23 cellular contexts compared by ENCODE assay signal in genomic region chr1:44828003-44828651, GRCh38. TPM values are rescaled to one million over a fixed set of nuclear protein-coding genes. Genes with fewer than 3 reads are reported as not detected.
DNase-seq lines count a peak whose midpoint lies in the region; ATAC-seq, FAIRE-seq and TF ChIP-seq lines count a peak whose summit lies in the region.
"Had no signal": no experiment of that assay in that cellular context is flagged by ENCODE, and none has a peak within 500 bp of the region (broad histone marks: within the 10 kb centered on the region; RNA-seq: fewer than 3 reads in every experiment).

No MANE protein-coding gene starts in this region.

- H3K9ac ChIP-seq in IMR-90 (ENCODE audit: low read depth, low read length), result no peak overlapping the region
- no peak overlapping the region for H3K9ac ChIP-seq in HepG2 (ENCODE audit: insufficient read depth, low read depth, low read length)
- no peak overlapping the region for H3K9ac ChIP-seq in smooth muscle cell (ENCODE audit: low read depth)

- in situ Hi-C loops in IMR-90 (cut with MboI; ENCODE audit: low sequenced_read_pairs) (no loop called here), HepG2 (cut with HindIII; ENCODE audit: extremely low pct_ligation_motif_present, low pct_unique_long_range_greater_than_20kb) (loop anchor here (5.0 to 25.0 kb wide), 2 partner anchors 36 to 184 kb away; partner anchors contain the start of genes HECTD3 and UROD)

- H3K9me3 ChIP-seq in IMR-90 (ENCODE audit: control insufficient read depth, insufficient read depth, low read length) (no peaks in the 10 kb centered on the region), HepG2 (ENCODE audit: low read length) (no peaks in the 10 kb centered on the region), smooth muscle cell (replicated peaks; ENCODE audit: low read depth) (no peaks in the 10 kb centered on the region)

- no peak overlapping the region for H3K14ac ChIP-seq in IMR-90 (replicated peaks; ENCODE audit: low read depth, low read length)

- CTCF ChIA-PET in IMR-90 (lab: Yijun Ruan, JAX), result no interaction called here
- CTCF ChIA-PET in HepG2 (lab: Yijun Ruan, JAX; ENCODE audit: low intra/inter-chr PET ratio, low total read pairs), result interaction anchor here (1.2 kb wide), 1 partner anchor 8 kb away, joined by 4 read pairs; no protein-coding TSS in a partner anchor

- H3K36me3 ChIP-seq in IMR-90 (ENCODE audit: control insufficient read depth, insufficient read depth, low read length) (no peaks in the 10 kb centered on the region), HepG2 (replicated peaks in 1 of 2; ENCODE audit: control insufficient read depth in 1 of 2, insufficient read depth in 2 of 2, low read length in 2 of 2) (no peaks in the 10 kb centered on the region), smooth muscle cell (ENCODE audit: low read depth) (no peaks in the 10 kb centered on the region)

- H2AFZ ChIP-seq in IMR-90 (replicated peaks; ENCODE audit: low read length, poor library complexity), result no peak overlapping the region
- no peak overlapping the region for H2AFZ ChIP-seq in HepG2 (ENCODE audit: low read length)
- H2AFZ ChIP-seq in smooth muscle cell (ENCODE audit: low read depth), result no peak overlapping the region

- H2BK20ac ChIP-seq in IMR-90 (ENCODE audit: low read depth, low read length), result no peak overlapping the region

- H2AK5ac ChIP-seq in IMR-90 (ENCODE audit: low read depth, low read length), result peak overlapping the region; percentile 16; the same call in 1 of the 2 replicates

- H3K23ac ChIP-seq in IMR-90 (ENCODE audit: low read depth, low read length), result no peak overlapping the region

- no peaks in the 10 kb centered on the region for H3F3A ChIP-seq in smooth muscle cell (ENCODE audit: low read depth)

- H3K4me3 ChIP-seq in IMR-90 (ENCODE audit: insufficient read depth, low read depth, low read length) (no peak overlapping the region), HepG2 (replicated peaks in 1 of 3; ENCODE audit: insufficient read depth in 1 of 3, low read depth in 2 of 3, low read length in 3 of 3) (no peak overlapping the region; a peak in 1 of 6 replicates), smooth muscle cell (no peak overlapping the region)

- H2BK15ac ChIP-seq in IMR-90 (ENCODE audit: low read depth, low read length), result no peak overlapping the region

- H3K4me2 ChIP-seq in IMR-90 (ENCODE audit: low read depth, low read length) (no peak overlapping the region), HepG2 (ENCODE audit: low read depth, low read length) (peak overlapping the region; percentile 98; the same call in 1 of the 2 replicates), smooth muscle cell (no peak overlapping the region)

- no peak overlapping the region for H4K5ac ChIP-seq in IMR-90 (ENCODE audit: low read depth, low read length)

- dilution Hi-C loops in IMR-90 (cut with HindIII; ENCODE audit: low sequenced_read_pairs, unreplicated experiment), result no loop called here

- no peaks in the 10 kb centered on the region for H3K36me3 Mint-ChIP-seq in dendritic cell treated with granulocyte-macrophage colony-stimulating factor and Interleukin-4, amounts not matched to agents 40 ng/mL and 50 ng/mL, for 4 days (ENCODE audit: low read depth)
- H3K36me3 Mint-ChIP-seq: CD4-positive, CD25-positive, alpha-beta regulatory T cell had no signal

- no peak overlapping the region for H3K56ac ChIP-seq in IMR-90 (ENCODE audit: extremely low read depth, insufficient read depth, low read length)

- H3K27ac ChIP-seq in IMR-90 (ENCODE audit: insufficient read depth, low read length), result no peak overlapping the region
- H3K27ac ChIP-seq in HepG2 (ENCODE audit: extremely low read length, insufficient read depth, low read length), result no peak overlapping the region
- H3K27ac ChIP-seq in smooth muscle cell (ENCODE audit: low read depth), result no peak overlapping the region
- H3K27ac ChIP-seq: RWPE1 had no signal

- H2BK5ac ChIP-seq in IMR-90 (ENCODE audit: low read depth, low read length, poor library complexity, severe bottlenecking), result no peak overlapping the region

- H3K9me3 Mint-ChIP-seq in dendritic cell treated with granulocyte-macrophage colony-stimulating factor and Interleukin-4, amounts not matched to agents 40 ng/mL and 50 ng/mL, for 4 days, result no peaks in the 10 kb centered on the region
- H3K9me3 Mint-ChIP-seq: CD4-positive, CD25-positive, alpha-beta regulatory T cell had no signal

- H4K91ac ChIP-seq in IMR-90 (ENCODE audit: insufficient read depth, low read depth, low read length), result no peak overlapping the region

- ATAC-seq in IMR-90 (ENCODE audit: low read depth), result no peak
- no peak for ATAC-seq in HepG2

- H3K79me2 ChIP-seq in HepG2 (ENCODE audit: insufficient read depth, low read length) (no peaks in the 10 kb centered on the region), smooth muscle cell (ENCODE audit: low read depth) (no peaks in the 10 kb centered on the region)

- POLR2A ChIA-PET in IMR-90 (lab: Charles Lee; ENCODE audit: unreplicated experiment) (no interaction called here), HepG2 (lab: Yijun Ruan, JAX) (interaction anchor here (0.7 to 11.3 kb wide), 13 partner anchors 10 to 512 kb away, joined by 3 to 570 read pairs (median 13); partner anchors contain the start of genes BEST4, BTBD19, DYNLT4 and HECTD3)

- no peak overlapping the region for H3K4me3 Mint-ChIP-seq in dendritic cell treated with granulocyte-macrophage colony-stimulating factor and Interleukin-4, amounts not matched to agents 40 ng/mL and 50 ng/mL, for 4 days
- H3K4me3 Mint-ChIP-seq: CD4-positive, CD25-positive, alpha-beta regulatory T cell; HFFc6 had no signal

- H3K18ac ChIP-seq in IMR-90 (ENCODE audit: low read depth, low read length), result no peak overlapping the region

- no peaks in the 10 kb centered on the region for H3K9me1 ChIP-seq in IMR-90 (ENCODE audit: insufficient read depth, low read length)

- TF ChIP-seq EP300 in HepG2 (IDR thresholded peaks at IDR 0.05; ENCODE audit: low read depth in 2 of 2, low read length in 2 of 2), result no peak
- no peak for TF ChIP-seq EP300 in HepG2 (CRISPR knock-in tag; IDR thresholded peaks at IDR 0.05; ENCODE audit: borderline replicate concordance)

- FAIRE-seq in HepG2 (lab: Jason Lieb, UNC), result no peak
- FAIRE-seq: GM19239 had no signal

- H3K4me1 ChIP-seq in IMR-90 (ENCODE audit: control insufficient read depth, insufficient read depth, low read length) (no peaks in the 10 kb centered on the region), HepG2 (ENCODE audit: insufficient read depth, low read length) (peaks cover 69% of the 10 kb centered on the region), smooth muscle cell (ENCODE audit: low read depth) (no peaks in the 10 kb centered on the region)

- H3K27me3 Mint-ChIP-seq in dendritic cell treated with granulocyte-macrophage colony-stimulating factor and Interleukin-4, amounts not matched to agents 40 ng/mL and 50 ng/mL, for 4 days, result peaks cover 1% of the 10 kb centered on the region
- H3K27me3 Mint-ChIP-seq: CD4-positive, CD25-positive, alpha-beta regulatory T cell had no signal

- TF ChIP-seq RAD21 in IMR-90 (IDR thresholded peaks at IDR 0.05; ENCODE audit: low read length) (no peak), HepG2 (CRISPR knock-in tag; IDR thresholded peaks at IDR 0.05) (no peak)

- no peak overlapping the region for H3K4ac ChIP-seq in IMR-90 (ENCODE audit: low read depth, low read length)

- peak overlapping the region; percentile 42 for H2AK9ac ChIP-seq in IMR-90 (replicated peaks; ENCODE audit: low read depth, low read length, poor library complexity)

- peak overlapping the region; percentile 93 for H3K27ac Mint-ChIP-seq in dendritic cell treated with granulocyte-macrophage colony-stimulating factor and Interleukin-4, amounts not matched to agents 40 ng/mL and 50 ng/mL, for 4 days
- H3K27ac Mint-ChIP-seq: CD4-positive, CD25-positive, alpha-beta regulatory T cell; HFFc6 had no signal

- H3K27me3 ChIP-seq in IMR-90 (ENCODE audit: control insufficient read depth, insufficient read depth, low read length) (no peaks in the 10 kb centered on the region), HepG2 (ENCODE audit: control insufficient read depth in 1 of 2, insufficient read depth in 2 of 2, low read length in 2 of 2) (peaks cover 0 to 16% of the 10 kb centered on the region in 2 experiments; a peak in 1 of 5 replicates), smooth muscle cell (ENCODE audit: low read depth) (no peaks in the 10 kb centered on the region)

- intact Hi-C loops in IMR-90 (cut with micrococcal nuclease) (no loop called here), HepG2 (cut with micrococcal nuclease; ENCODE audit: unreplicated experiment) (loop anchor here (10.0 kb wide), 1 partner anchor 477 kb away; no protein-coding TSS in a partner anchor), posterior vena cava (cut with DNase I) (no loop called here)
- intact Hi-C loops in dendritic cell treated with granulocyte-macrophage colony-stimulating factor and Interleukin-4, amounts not matched to agents 40 ng/mL and 50 ng/mL, for 4 days (cut with micrococcal nuclease), result no loop called here

- DNase-seq in IMR-90 (no peak), HepG2 (ENCODE audit: low spot score) (no peak), posterior vena cava (ENCODE audit: low spot score) (peak; percentile 72), putamen (ENCODE audit: low spot score) (no peak), smooth muscle cell (lab: John Stamatoyannopoulos, UW; ENCODE audit: unreplicated experiment) (no peak), T-helper 2 cell (no peak), NCI-H1048 (lab: John Stamatoyannopoulos, UW) (no peak)
- DNase-seq: CD4-positive, CD25-positive, alpha-beta regulatory T cell; DMS79; HFFc6; KBM-7; MM.1S; NCI-H1092; NCI-H146; NCI-H2029; NCI-H2227 treated with DMSO at 0.1 percent for 48 hours; NCI-H510A; SIG-M5 had no signal

- no peak overlapping the region for H2BK120ac ChIP-seq in IMR-90 (ENCODE audit: low read depth, low read length)

- no peaks in the 10 kb centered on the region for H3K79me1 ChIP-seq in IMR-90 (ENCODE audit: low read depth in 1 of 2, low read length in 2 of 2)

- peaks cover 79% of the 10 kb centered on the region for H3K4me1 Mint-ChIP-seq in dendritic cell treated with granulocyte-macrophage colony-stimulating factor and Interleukin-4, amounts not matched to agents 40 ng/mL and 50 ng/mL, for 4 days (ENCODE audit: low read depth)
- H3K4me1 Mint-ChIP-seq: CD4-positive, CD25-positive, alpha-beta regulatory T cell had no signal

- WGBS in IMR-90 (ENCODE audit: extremely low coverage in 2 of 2, insufficient read length in 1 of 2), 2 experiments, result 96% methylated on average over 5 of the region's 21 CpGs; no CpG with 5 or more reads in 1 of the 2 experiments
- WGBS in HepG2 (ENCODE audit: low lambda C conversion rate), result 91% methylated on average over 21 of the region's 21 CpGs
- WGBS in smooth muscle cell (ENCODE audit: low lambda C conversion rate), result 96% methylated on average over 21 of the region's 21 CpGs

- H4K8ac ChIP-seq in IMR-90 (ENCODE audit: low read depth in 2 of 2, low read length in 2 of 2), result no peak overlapping the region

- TF ChIP-seq CTCF in IMR-90 (conservative IDR thresholded peaks at IDR 0.05; ENCODE audit: low read depth, low read length) (no peak), HepG2 (CRISPR knock-in tag; IDR thresholded peaks at IDR 0.05) (no peak), smooth muscle cell (IDR thresholded peaks at IDR 0.05; ENCODE audit: borderline replicate concordance, insufficient read depth, poor library complexity, severe bottlenecking) (no peak)

- no peaks in the 10 kb centered on the region for H4K20me1 ChIP-seq in IMR-90 (ENCODE audit: insufficient read depth, low read length)
- no peaks in the 10 kb centered on the region for H4K20me1 ChIP-seq in HepG2 (ENCODE audit: insufficient read depth, low read length)
- no peaks in the 10 kb centered on the region for H4K20me1 ChIP-seq in smooth muscle cell (ENCODE audit: low read depth)

- TF ChIP-seq POLR2A in IMR-90 (IDR thresholded peaks at IDR 0.05; ENCODE audit: low read depth, low read length), result no peak
- TF ChIP-seq POLR2A in HepG2 (IDR thresholded peaks at IDR 0.05; ENCODE audit: insufficient read depth in 1 of 2, low read depth in 2 of 2, low read length in 2 of 2), result no peak

- no TSS peak for BruUV-seq in IMR-90 (replicated peaks; lab: Mats Ljungman, UMichigan)
- no TSS peak for BruUV-seq in HepG2 (replicated peaks; lab: Mats Ljungman, UMichigan)

RNA-seq across cellular contexts. Expression of gene PTCH2, which starts 14.9 kb away (rescaled TPM):
- total RNA-seq in IMR-90 (2012; rRNA removed), result under 0.01 TPM in 2 replicates
- 0.56 and 0.66 TPM in 2 replicates for polyA plus RNA-seq in IMR-90 (2012; rRNA removed)
- polyA plus RNA-seq in IMR-90 (2012; cell fraction: cytosol; rRNA removed), result 0.36 and 0.60 TPM in 2 replicates
- polyA plus RNA-seq in IMR-90 (2012; cell fraction: nucleus; rRNA removed; ENCODE audit: low replicate concordance), result 4.1 and 8.2 TPM in 2 replicates
- total RNA-seq in HepG2 (2016; rRNA removed; fragmentation: Illumina TruSeq; extraction: Trizol), result 0.18 and 0.60 TPM in 2 replicates
- total RNA-seq in HepG2 (2016; cell fraction: cytosol; rRNA removed; fragmentation: Illumina TruSeq; extraction: Trizol; ENCODE audit: low read depth), result 1.0 and 1.3 TPM in 2 replicates
- 0.36 and 0.52 TPM in 2 replicates for total RNA-seq in HepG2 (2016; cell fraction: insoluble cytoplasmic fraction; rRNA removed; fragmentation: Illumina TruSeq; extraction: Trizol)
- total RNA-seq in HepG2 (2016; cell fraction: membrane; rRNA removed; fragmentation: Illumina TruSeq; extraction: Trizol), result 0.45 and 0.46 TPM in 2 replicates
- total RNA-seq in HepG2 (2016; cell fraction: nucleus; rRNA removed; fragmentation: Illumina TruSeq; extraction: Trizol), result 1.3 and 2.2 TPM in 2 replicates
- 1.5 and 1.7 TPM in 2 replicates for polyA plus RNA-seq in HepG2 (2011; rRNA removed)
- 0.90 and 1.3 TPM in 2 replicates for polyA plus RNA-seq in HepG2 (2011; cell fraction: cytosol; rRNA removed)
- polyA plus RNA-seq in HepG2 (2011; cell fraction: nucleus; rRNA removed), result 5.9 and 6.6 TPM in 2 replicates
- polyA plus RNA-seq in HepG2 (2012), result 1.0 and 1.1 TPM in 2 replicates
- polyA plus RNA-seq in HepG2 (2016; cell fraction: cytosol; fragmentation: Illumina TruSeq; extraction: Trizol; ENCODE audit: low read depth), result 0.27 and 0.43 TPM in 2 replicates
- 0.28 and 0.33 TPM in 2 replicates for polyA plus RNA-seq in HepG2 (2016; cell fraction: insoluble cytoplasmic fraction; fragmentation: Illumina TruSeq; extraction: Trizol; ENCODE audit: low read depth)
- 0.42 and 0.57 TPM in 2 replicates for polyA plus RNA-seq in HepG2 (2016; cell fraction: membrane; fragmentation: Illumina TruSeq; extraction: Trizol; ENCODE audit: low read depth)
- 2.9 and 3.2 TPM in 2 replicates for polyA plus RNA-seq in HepG2 (2016; cell fraction: nucleus; fragmentation: Illumina TruSeq; extraction: Trizol; ENCODE audit: insufficient read depth, low read depth)
- 0.26 and 1.5 TPM in 2 replicates for polyA minus RNA-seq in HepG2 (2011; rRNA and poly(A)+ RNA removed; ENCODE audit: low replicate concordance)
- polyA minus RNA-seq in HepG2 (2011; cell fraction: cytosol; rRNA and poly(A)+ RNA removed), result 2.2 and 2.5 TPM in 2 replicates
- 1.2 and 1.3 TPM in 2 replicates for polyA minus RNA-seq in HepG2 (2011; cell fraction: nucleus; rRNA and poly(A)+ RNA removed)
- total RNA-seq in posterior vena cava, result 1 to 10 TPM; 1.6 to 2.1 TPM
- total RNA-seq in smooth muscle cell, result 0.22 TPM in 1 of 2 replicates, not detected in the other
- polyA plus RNA-seq in smooth muscle cell, result 0.43 and 2.0 TPM in 2 replicates

RNA-seq across cellular contexts. Expression of gene BTBD19, which starts 19.8 kb away (rescaled TPM):
- 0.56 and 0.90 TPM in 2 replicates for total RNA-seq in IMR-90 (2012; rRNA removed)
- polyA plus RNA-seq in IMR-90 (2012; rRNA removed), result 16.0 and 17.2 TPM in 2 replicates
- 10.6 and 11.1 TPM in 2 replicates for polyA plus RNA-seq in IMR-90 (2012; cell fraction: cytosol; rRNA removed)
- 141 and 200 TPM in 2 replicates for polyA plus RNA-seq in IMR-90 (2012; cell fraction: nucleus; rRNA removed; ENCODE audit: low replicate concordance)
- total RNA-seq in HepG2 (2016; rRNA removed; fragmentation: Illumina TruSeq; extraction: Trizol), result 1.0 and 2.7 TPM in 2 replicates
- total RNA-seq in HepG2 (2016; cell fraction: cytosol; rRNA removed; fragmentation: Illumina TruSeq; extraction: Trizol; ENCODE audit: low read depth), result 0.51 and 0.97 TPM in 2 replicates
- total RNA-seq in HepG2 (2016; cell fraction: insoluble cytoplasmic fraction; rRNA removed; fragmentation: Illumina TruSeq; extraction: Trizol), result 0.62 and 3.0 TPM in 2 replicates
- total RNA-seq in HepG2 (2016; cell fraction: membrane; rRNA removed; fragmentation: Illumina TruSeq; extraction: Trizol), result 0.87 and 1.1 TPM in 2 replicates
- 3.1 and 5.3 TPM in 2 replicates for total RNA-seq in HepG2 (2016; cell fraction: nucleus; rRNA removed; fragmentation: Illumina TruSeq; extraction: Trizol)
- polyA plus RNA-seq in HepG2 (2011; rRNA removed), result 6.7 and 8.8 TPM in 2 replicates
- polyA plus RNA-seq in HepG2 (2011; cell fraction: cytosol; rRNA removed), result 1.8 and 2.0 TPM in 2 replicates
- 38.3 and 42.2 TPM in 2 replicates for polyA plus RNA-seq in HepG2 (2011; cell fraction: nucleus; rRNA removed)
- 2.6 and 2.7 TPM in 2 replicates for polyA plus RNA-seq in HepG2 (2012)
- 0.37 and 0.49 TPM in 2 replicates for polyA plus RNA-seq in HepG2 (2016; cell fraction: cytosol; fragmentation: Illumina TruSeq; extraction: Trizol; ENCODE audit: low read depth)
- polyA plus RNA-seq in HepG2 (2016; cell fraction: insoluble cytoplasmic fraction; fragmentation: Illumina TruSeq; extraction: Trizol; ENCODE audit: low read depth), result 0.70 and 1.9 TPM in 2 replicates
- 0.30 and 0.79 TPM in 2 replicates for polyA plus RNA-seq in HepG2 (2016; cell fraction: membrane; fragmentation: Illumina TruSeq; extraction: Trizol; ENCODE audit: low read depth)
- polyA plus RNA-seq in HepG2 (2016; cell fraction: nucleus; fragmentation: Illumina TruSeq; extraction: Trizol; ENCODE audit: insufficient read depth, low read depth), result 10.8 and 15.7 TPM in 2 replicates
- polyA minus RNA-seq in HepG2 (2011; rRNA and poly(A)+ RNA removed; ENCODE audit: low replicate concordance), result 1.2 and 11.3 TPM in 2 replicates
- polyA minus RNA-seq in HepG2 (2011; cell fraction: cytosol; rRNA and poly(A)+ RNA removed), result 1.8 and 2.0 TPM in 2 replicates
- polyA minus RNA-seq in HepG2 (2011; cell fraction: nucleus; rRNA and poly(A)+ RNA removed), result 12.0 and 16.5 TPM in 2 replicates
- 10 to 100 TPM; 13.5 to 22.2 TPM for total RNA-seq in posterior vena cava
- 9.5 and 11.9 TPM in 2 replicates for total RNA-seq in smooth muscle cell
- polyA plus RNA-seq in smooth muscle cell, result 11.0 and 27.4 TPM in 2 replicates

RNA-seq across cellular contexts. Expression of gene DYNLT4, which starts 21.0 kb away (rescaled TPM):
- total RNA-seq in IMR-90 (2012; rRNA removed) (0.56 TPM in 1 of 2 replicates, not detected in the other), HepG2 (2016; rRNA removed; fragmentation: Illumina TruSeq; extraction: Trizol) (0.77 TPM in 1 of 2 replicates, not detected in the other), posterior vena cava (not detected), smooth muscle cell (1.1 and 2.0 TPM in 2 replicates)
- polyA plus RNA-seq in IMR-90 (2012; rRNA removed) (not detected in 2 replicates), HepG2 (2011; rRNA removed) (not detected in 2 replicates), smooth muscle cell (1.6 and 5.8 TPM in 2 replicates)
- polyA plus RNA-seq in IMR-90 (2012; cell fraction: cytosol; rRNA removed), result 0.08 and 0.25 TPM in 2 replicates
- 0.34 TPM in 1 of 2 replicates, not detected in the other for polyA plus RNA-seq in IMR-90 (2012; cell fraction: nucleus; rRNA removed; ENCODE audit: low replicate concordance)
- 0.91 and 2.1 TPM in 2 replicates for total RNA-seq in HepG2 (2016; cell fraction: cytosol; rRNA removed; fragmentation: Illumina TruSeq; extraction: Trizol; ENCODE audit: low read depth)
- 0.93 TPM in 1 of 2 replicates, not detected in the other for total RNA-seq in HepG2 (2016; cell fraction: insoluble cytoplasmic fraction; rRNA removed; fragmentation: Illumina TruSeq; extraction: Trizol)
- total RNA-seq in HepG2 (2016; cell fraction: membrane; rRNA removed; fragmentation: Illumina TruSeq; extraction: Trizol), result 2.0 and 2.1 TPM in 2 replicates
- total RNA-seq in HepG2 (2016; cell fraction: nucleus; rRNA removed; fragmentation: Illumina TruSeq; extraction: Trizol), result 0.91 and 2.1 TPM in 2 replicates
- polyA plus RNA-seq in HepG2 (2011; cell fraction: cytosol; rRNA removed), result 0.25 TPM in 1 of 2 replicates, not detected in the other
- polyA plus RNA-seq in HepG2 (2011; cell fraction: nucleus; rRNA removed), result 0.55 and 1.4 TPM in 2 replicates
- not detected in 2 replicates for polyA plus RNA-seq in HepG2 (2012)
- not detected in 2 replicates for polyA plus RNA-seq in HepG2 (2016; cell fraction: cytosol; fragmentation: Illumina TruSeq; extraction: Trizol; ENCODE audit: low read depth)
- polyA plus RNA-seq in HepG2 (2016; cell fraction: insoluble cytoplasmic fraction; fragmentation: Illumina TruSeq; extraction: Trizol; ENCODE audit: low read depth), result not detected in 2 replicates
- polyA plus RNA-seq in HepG2 (2016; cell fraction: membrane; fragmentation: Illumina TruSeq; extraction: Trizol; ENCODE audit: low read depth), result not detected in 2 replicates
- not detected in 2 replicates for polyA plus RNA-seq in HepG2 (2016; cell fraction: nucleus; fragmentation: Illumina TruSeq; extraction: Trizol; ENCODE audit: insufficient read depth, low read depth)
- 3.7 TPM in 1 of 2 replicates, not detected in the other for polyA minus RNA-seq in HepG2 (2011; rRNA and poly(A)+ RNA removed; ENCODE audit: low replicate concordance)
- 0.88 TPM in 1 of 2 replicates, not detected in the other for polyA minus RNA-seq in HepG2 (2011; cell fraction: cytosol; rRNA and poly(A)+ RNA removed)
- 3.4 and 10.9 TPM in 2 replicates for polyA minus RNA-seq in HepG2 (2011; cell fraction: nucleus; rRNA and poly(A)+ RNA removed)

RNA-seq across cellular contexts. Expression of gene PLK3, which starts 27.9 kb away (rescaled TPM):
- total RNA-seq in IMR-90 (2012; rRNA removed), result 15.3 and 15.8 TPM in 2 replicates
- 51.6 and 52.5 TPM in 2 replicates for polyA plus RNA-seq in IMR-90 (2012; rRNA removed)
- 45.2 and 47.2 TPM in 2 replicates for polyA plus RNA-seq in IMR-90 (2012; cell fraction: cytosol; rRNA removed)
- 238 and 324 TPM in 2 replicates for polyA plus RNA-seq in IMR-90 (2012; cell fraction: nucleus; rRNA removed; ENCODE audit: low replicate concordance)
- 4.5 and 9.8 TPM in 2 replicates for total RNA-seq in HepG2 (2016; rRNA removed; fragmentation: Illumina TruSeq; extraction: Trizol)
- 10.4 and 10.6 TPM in 2 replicates for total RNA-seq in HepG2 (2016; cell fraction: cytosol; rRNA removed; fragmentation: Illumina TruSeq; extraction: Trizol; ENCODE audit: low read depth)
- 3.0 and 11.4 TPM in 2 replicates for total RNA-seq in HepG2 (2016; cell fraction: insoluble cytoplasmic fraction; rRNA removed; fragmentation: Illumina TruSeq; extraction: Trizol)
- total RNA-seq in HepG2 (2016; cell fraction: membrane; rRNA removed; fragmentation: Illumina TruSeq; extraction: Trizol), result 7.7 and 8.3 TPM in 2 replicates
- 14.5 and 18.3 TPM in 2 replicates for total RNA-seq in HepG2 (2016; cell fraction: nucleus; rRNA removed; fragmentation: Illumina TruSeq; extraction: Trizol)
- 16.9 and 23.4 TPM in 2 replicates for polyA plus RNA-seq in HepG2 (2011; rRNA removed)
- polyA plus RNA-seq in HepG2 (2011; cell fraction: cytosol; rRNA removed), result 7.7 and 8.3 TPM in 2 replicates
- polyA plus RNA-seq in HepG2 (2011; cell fraction: nucleus; rRNA removed), result 101 and 106 TPM in 2 replicates
- 4.3 and 8.5 TPM in 2 replicates for polyA plus RNA-seq in HepG2 (2012)
- 2.2 and 2.4 TPM in 2 replicates for polyA plus RNA-seq in HepG2 (2016; cell fraction: cytosol; fragmentation: Illumina TruSeq; extraction: Trizol; ENCODE audit: low read depth)
- 5.2 and 6.6 TPM in 2 replicates for polyA plus RNA-seq in HepG2 (2016; cell fraction: insoluble cytoplasmic fraction; fragmentation: Illumina TruSeq; extraction: Trizol; ENCODE audit: low read depth)
- 3.1 and 3.6 TPM in 2 replicates for polyA plus RNA-seq in HepG2 (2016; cell fraction: membrane; fragmentation: Illumina TruSeq; extraction: Trizol; ENCODE audit: low read depth)
- polyA plus RNA-seq in HepG2 (2016; cell fraction: nucleus; fragmentation: Illumina TruSeq; extraction: Trizol; ENCODE audit: insufficient read depth, low read depth), result 41.8 and 43.4 TPM in 2 replicates
- 10.1 and 27.4 TPM in 2 replicates for polyA minus RNA-seq in HepG2 (2011; rRNA and poly(A)+ RNA removed; ENCODE audit: low replicate concordance)
- polyA minus RNA-seq in HepG2 (2011; cell fraction: cytosol; rRNA and poly(A)+ RNA removed), result 5.1 and 11.4 TPM in 2 replicates
- polyA minus RNA-seq in HepG2 (2011; cell fraction: nucleus; rRNA and poly(A)+ RNA removed), result 37.5 and 48.6 TPM in 2 replicates
- total RNA-seq in posterior vena cava, result 10 to 100 TPM; 20.1 to 32.7 TPM
- total RNA-seq in smooth muscle cell, result 26.2 and 42.0 TPM in 2 replicates
- 39.7 and 71.6 TPM in 2 replicates for polyA plus RNA-seq in smooth muscle cell

RNA-seq across cellular contexts. Expression of gene BEST4, which starts 40.2 kb away (rescaled TPM):
- total RNA-seq in IMR-90 (2012; rRNA removed) (not detected in 2 replicates), HepG2 (2016; rRNA removed; fragmentation: Illumina TruSeq; extraction: Trizol) (1.4 TPM in 2 replicates), posterior vena cava (under 1 TPM; 0.37 to 0.38 TPM), smooth muscle cell (0.54 TPM in 1 of 2 replicates, not detected in the other)
- polyA plus RNA-seq in IMR-90 (2012; rRNA removed) (0.07 and 0.16 TPM in 2 replicates), HepG2 (2011; rRNA removed) (0.71 and 0.77 TPM in 2 replicates), smooth muscle cell (0.78 and 0.89 TPM in 2 replicates)
- polyA plus RNA-seq in IMR-90 (2012; cell fraction: cytosol; rRNA removed), result 0.06 and 0.12 TPM in 2 replicates
- 1.0 and 1.8 TPM in 2 replicates for polyA plus RNA-seq in IMR-90 (2012; cell fraction: nucleus; rRNA removed; ENCODE audit: low replicate concordance)
- total RNA-seq in HepG2 (2016; cell fraction: cytosol; rRNA removed; fragmentation: Illumina TruSeq; extraction: Trizol; ENCODE audit: low read depth), result 0.40 and 0.62 TPM in 2 replicates
- 1.4 and 1.5 TPM in 2 replicates for total RNA-seq in HepG2 (2016; cell fraction: insoluble cytoplasmic fraction; rRNA removed; fragmentation: Illumina TruSeq; extraction: Trizol)
- total RNA-seq in HepG2 (2016; cell fraction: membrane; rRNA removed; fragmentation: Illumina TruSeq; extraction: Trizol), result 1.0 TPM in 2 replicates
- total RNA-seq in HepG2 (2016; cell fraction: nucleus; rRNA removed; fragmentation: Illumina TruSeq; extraction: Trizol), result 0.63 and 1.2 TPM in 2 replicates
- 0.91 and 1.0 TPM in 2 replicates for polyA plus RNA-seq in HepG2 (2011; cell fraction: cytosol; rRNA removed)
- 0.93 and 1.1 TPM in 2 replicates for polyA plus RNA-seq in HepG2 (2011; cell fraction: nucleus; rRNA removed)
- polyA plus RNA-seq in HepG2 (2012), result 1.1 and 1.4 TPM in 2 replicates
- polyA plus RNA-seq in HepG2 (2016; cell fraction: cytosol; fragmentation: Illumina TruSeq; extraction: Trizol; ENCODE audit: low read depth), result 0.60 and 0.74 TPM in 2 replicates
- polyA plus RNA-seq in HepG2 (2016; cell fraction: insoluble cytoplasmic fraction; fragmentation: Illumina TruSeq; extraction: Trizol; ENCODE audit: low read depth), result 2.0 TPM in 2 replicates
- polyA plus RNA-seq in HepG2 (2016; cell fraction: membrane; fragmentation: Illumina TruSeq; extraction: Trizol; ENCODE audit: low read depth), result 0.73 and 0.86 TPM in 2 replicates
- 1.5 and 1.8 TPM in 2 replicates for polyA plus RNA-seq in HepG2 (2016; cell fraction: nucleus; fragmentation: Illumina TruSeq; extraction: Trizol; ENCODE audit: insufficient read depth, low read depth)
- 0.26 and 0.35 TPM in 2 replicates for polyA minus RNA-seq in HepG2 (2011; rRNA and poly(A)+ RNA removed; ENCODE audit: low replicate concordance)
- 0.59 and 0.62 TPM in 2 replicates for polyA minus RNA-seq in HepG2 (2011; cell fraction: cytosol; rRNA and poly(A)+ RNA removed)
- 0.25 and 0.52 TPM in 2 replicates for polyA minus RNA-seq in HepG2 (2011; cell fraction: nucleus; rRNA and poly(A)+ RNA removed)
- total RNA-seq: A673, H4 had no signal
